ENCODE assay signal across 7 cellular contexts in genomic region chr1:7961199-7962010, GRCh38. TPM values are rescaled to one million over a fixed set of nuclear protein-coding genes. Genes with fewer than 3 reads are reported as not detected.
DNase-seq lines count a peak whose midpoint lies in the region; ATAC-seq and TF ChIP-seq lines count a peak whose summit lies in the region.

PARK7 (plus strand) TSS chr1:7961711; CDS start chr1:7962786, 1,075 bp downstream.

- DNase-seq in NCI-H2029 treated with DMSO at 0.1 percent for 48 hours (lab: John Stamatoyannopoulos, UW) (peak; percentile 88), T-helper 9 cell (peak; percentile 99), astrocyte of the cerebellum (ENCODE audit: low read depth) (peak; percentile 97), hepatic stellate cell (ENCODE audit: low spot score) (peak; percentile 99), renal cortical epithelial cell (ENCODE audit: low read depth) (peak; percentile 92)

- peak within 1 kb of the TSS; percentile 61 for H3K4me3 ChIP-seq in astrocyte of the cerebellum (ENCODE audit: low read depth, low read length)

- ATAC-seq in GM18508 (IDR thresholded peaks at IDR 0.05; ENCODE audit: insufficient read depth, unreplicated experiment) (peak; percentile 87), HG03025 (IDR thresholded peaks at IDR 0.05; ENCODE audit: low FRiP score, unreplicated experiment) (peak; percentile 91)

- peak; percentile 60 for TF ChIP-seq CTCF in astrocyte of the cerebellum (IDR thresholded peaks at IDR 0.05; ENCODE audit: low read depth, low read length, missing control alignments)

- in situ Hi-C loops in astrocyte of the cerebellum (cut with HindIII; ENCODE audit: low sequenced_read_pairs), result no loop called here

RNA-seq across cellular contexts. Expression of gene PARK7, which starts in this region (rescaled TPM):
- total RNA-seq in renal cortical epithelial cell, result 245 and 262 TPM in 2 replicates

Comparison
In these comparisons a context has a peak if more than half of its experiments do, and no peak if none do; other contexts are left out.
1. Peak in every context shown above with its lines: DNase-seq, ATAC-seq and H3K4me3 ChIP-seq.